ENCODE assay signal across 1 cellular context in the genomic region with DNA sequence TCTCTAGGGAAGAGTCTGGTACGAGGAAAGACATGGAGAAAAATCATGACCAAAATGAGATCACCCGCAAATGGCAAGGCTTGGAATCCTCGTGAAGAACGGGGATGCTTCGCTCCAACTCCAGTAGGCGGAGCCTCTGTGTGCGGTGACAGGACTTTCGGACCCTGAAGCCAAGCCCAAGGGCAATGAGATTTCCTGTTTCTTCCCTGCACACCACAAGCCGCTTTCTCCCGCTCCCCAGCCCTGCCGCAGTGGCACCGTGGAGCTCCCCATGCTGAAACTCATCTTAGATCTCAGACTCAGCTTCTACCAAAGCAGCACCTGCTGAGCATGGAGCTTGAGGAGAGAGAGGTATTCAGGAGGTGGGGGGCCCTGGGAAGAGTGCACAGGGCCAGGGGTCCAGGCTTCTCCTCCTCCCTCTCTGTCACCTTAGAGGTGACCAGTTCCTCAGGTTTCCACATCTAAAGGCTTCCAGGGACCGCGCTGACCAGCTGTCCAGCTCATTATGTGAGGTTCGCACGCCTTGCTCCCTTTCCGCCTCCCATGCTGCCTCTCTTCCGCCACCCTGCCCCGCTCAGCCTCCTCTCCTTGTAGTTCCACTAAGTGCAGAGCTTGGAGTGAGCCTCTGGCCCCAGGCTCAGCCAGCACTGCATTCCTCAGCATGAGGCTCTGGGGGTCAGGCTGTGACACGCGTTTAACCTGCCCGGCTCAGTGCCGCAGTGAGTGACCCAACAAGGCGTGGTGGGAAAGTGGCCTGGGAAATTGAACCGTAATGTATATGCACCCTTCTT.
TF ChIP-seq lines count a peak whose summit lies in the region.

No MANE protein-coding gene starts in this region.

TF ChIP-seq in GM23338, 12 proteins besides CTCF, POLR2A, EP300 and RAD21 (continued from another document):
- TF ChIP-seq, protein P1, sequence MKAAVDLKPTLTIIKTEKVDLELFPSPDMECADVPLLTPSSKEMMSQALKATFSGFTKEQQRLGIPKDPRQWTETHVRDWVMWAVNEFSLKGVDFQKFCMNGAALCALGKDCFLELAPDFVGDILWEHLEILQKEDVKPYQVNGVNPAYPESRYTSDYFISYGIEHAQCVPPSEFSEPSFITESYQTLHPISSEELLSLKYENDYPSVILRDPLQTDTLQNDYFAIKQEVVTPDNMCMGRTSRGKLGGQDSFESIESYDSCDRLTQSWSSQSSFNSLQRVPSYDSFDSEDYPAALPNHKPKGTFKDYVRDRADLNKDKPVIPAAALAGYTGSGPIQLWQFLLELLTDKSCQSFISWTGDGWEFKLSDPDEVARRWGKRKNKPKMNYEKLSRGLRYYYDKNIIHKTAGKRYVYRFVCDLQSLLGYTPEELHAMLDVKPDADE (IDR thresholded peaks at IDR 0.05), result no peak
- TF ChIP-seq JUNB (IDR thresholded peaks at IDR 0.05; ENCODE audit: unreplicated experiment) (no peak), ZNF114 (CRISPR knock-in tag; IDR thresholded peaks at IDR 0.05) (no peak), EZH2phosphoT487 (IDR thresholded peaks at IDR 0.05; ENCODE audit: unreplicated experiment) (no peak)
- TF ChIP-seq, protein P2, sequence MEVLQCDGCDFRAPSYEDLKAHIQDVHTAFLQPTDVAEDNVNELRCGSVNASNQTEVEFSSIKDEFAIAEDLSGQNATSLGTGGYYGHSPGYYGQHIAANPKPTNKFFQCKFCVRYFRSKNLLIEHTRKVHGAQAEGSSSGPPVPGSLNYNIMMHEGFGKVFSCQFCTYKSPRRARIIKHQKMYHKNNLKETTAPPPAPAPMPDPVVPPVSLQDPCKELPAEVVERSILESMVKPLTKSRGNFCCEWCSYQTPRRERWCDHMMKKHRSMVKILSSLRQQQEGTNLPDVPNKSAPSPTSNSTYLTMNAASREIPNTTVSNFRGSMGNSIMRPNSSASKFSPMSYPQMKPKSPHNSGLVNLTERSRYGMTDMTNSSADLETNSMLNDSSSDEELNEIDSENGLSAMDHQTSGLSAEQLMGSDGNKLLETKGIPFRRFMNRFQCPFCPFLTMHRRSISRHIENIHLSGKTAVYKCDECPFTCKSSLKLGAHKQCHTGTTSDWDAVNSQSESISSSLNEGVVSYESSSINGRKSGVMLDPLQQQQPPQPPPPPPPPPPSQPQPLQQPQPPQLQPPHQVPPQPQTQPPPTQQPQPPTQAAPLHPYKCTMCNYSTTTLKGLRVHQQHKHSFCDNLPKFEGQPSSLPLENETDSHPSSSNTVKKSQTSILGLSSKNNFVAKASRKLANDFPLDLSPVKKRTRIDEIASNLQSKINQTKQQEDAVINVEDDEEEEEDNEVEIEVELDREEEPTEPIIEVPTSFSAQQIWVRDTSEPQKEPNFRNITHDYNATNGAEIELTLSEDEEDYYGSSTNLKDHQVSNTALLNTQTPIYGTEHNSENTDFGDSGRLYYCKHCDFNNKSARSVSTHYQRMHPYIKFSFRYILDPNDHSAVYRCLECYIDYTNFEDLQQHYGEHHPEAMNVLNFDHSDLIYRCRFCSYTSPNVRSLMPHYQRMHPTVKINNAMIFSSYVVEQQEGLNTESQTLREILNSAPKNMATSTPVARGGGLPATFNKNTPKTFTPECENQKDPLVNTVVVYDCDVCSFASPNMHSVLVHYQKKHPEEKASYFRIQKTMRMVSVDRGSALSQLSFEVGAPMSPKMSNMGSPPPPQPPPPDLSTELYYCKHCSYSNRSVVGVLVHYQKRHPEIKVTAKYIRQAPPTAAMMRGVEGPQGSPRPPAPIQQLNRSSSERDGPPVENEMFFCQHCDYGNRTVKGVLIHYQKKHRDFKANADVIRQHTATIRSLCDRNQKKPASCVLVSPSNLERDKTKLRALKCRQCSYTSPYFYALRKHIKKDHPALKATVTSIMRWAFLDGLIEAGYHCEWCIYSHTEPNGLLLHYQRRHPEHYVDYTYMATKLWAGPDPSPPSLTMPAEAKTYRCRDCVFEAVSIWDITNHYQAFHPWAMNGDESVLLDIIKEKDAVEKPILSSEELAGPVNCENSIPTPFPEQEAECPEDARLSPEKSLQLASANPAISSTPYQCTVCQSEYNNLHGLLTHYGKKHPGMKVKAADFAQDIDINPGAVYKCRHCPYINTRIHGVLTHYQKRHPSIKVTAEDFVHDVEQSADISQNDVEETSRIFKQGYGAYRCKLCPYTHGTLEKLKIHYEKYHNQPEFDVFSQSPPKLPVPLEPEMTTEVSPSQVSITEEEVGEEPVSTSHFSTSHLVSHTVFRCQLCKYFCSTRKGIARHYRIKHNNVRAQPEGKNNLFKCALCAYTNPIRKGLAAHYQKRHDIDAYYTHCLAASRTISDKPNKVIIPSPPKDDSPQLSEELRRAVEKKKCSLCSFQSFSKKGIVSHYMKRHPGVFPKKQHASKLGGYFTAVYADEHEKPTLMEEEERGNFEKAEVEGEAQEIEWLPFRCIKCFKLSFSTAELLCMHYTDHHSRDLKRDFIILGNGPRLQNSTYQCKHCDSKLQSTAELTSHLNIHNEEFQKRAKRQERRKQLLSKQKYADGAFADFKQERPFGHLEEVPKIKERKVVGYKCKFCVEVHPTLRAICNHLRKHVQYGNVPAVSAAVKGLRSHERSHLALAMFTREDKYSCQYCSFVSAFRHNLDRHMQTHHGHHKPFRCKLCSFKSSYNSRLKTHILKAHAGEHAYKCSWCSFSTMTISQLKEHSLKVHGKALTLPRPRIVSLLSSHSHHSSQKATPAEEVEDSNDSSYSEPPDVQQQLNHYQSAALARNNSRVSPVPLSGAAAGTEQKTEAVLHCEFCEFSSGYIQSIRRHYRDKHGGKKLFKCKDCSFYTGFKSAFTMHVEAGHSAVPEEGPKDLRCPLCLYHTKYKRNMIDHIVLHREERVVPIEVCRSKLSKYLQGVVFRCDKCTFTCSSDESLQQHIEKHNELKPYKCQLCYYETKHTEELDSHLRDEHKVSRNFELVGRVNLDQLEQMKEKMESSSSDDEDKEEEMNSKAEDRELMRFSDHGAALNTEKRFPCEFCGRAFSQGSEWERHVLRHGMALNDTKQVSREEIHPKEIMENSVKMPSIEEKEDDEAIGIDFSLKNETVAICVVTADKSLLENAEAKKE (CRISPR knock-in tag; IDR thresholded peaks at IDR 0.05), result no peak
